1 cellular context compared by ENCODE assay signal in genomic region chr16:85136705-85137322, GRCh38.
TF ChIP-seq lines count a peak whose summit lies in the region.

No MANE protein-coding gene starts in this region.

TF ChIP-seq in HepG2, 621 proteins besides CTCF, POLR2A, EP300 and RAD21 (continued from another document and continues in another):
- TF ChIP-seq ZNF687 (CRISPR knock-in tag; IDR thresholded peaks at IDR 0.05) = peak; percentile 91
- TF ChIP-seq FOXA3 (CRISPR knock-in tag; IDR thresholded peaks at IDR 0.05) = peak; percentile 4; the same call in 1 of the 2 replicates
- no peak for TF ChIP-seq CHD4 (IDR thresholded peaks at IDR 0.05; ENCODE audit: borderline replicate concordance, low read length)
- peak; percentile 0; the same call in 1 of the 2 replicates for TF ChIP-seq KAT7 (CRISPR knock-in tag; IDR thresholded peaks at IDR 0.05; ENCODE audit: borderline replicate concordance)
- no peak for TF ChIP-seq ZNF7 (CRISPR knock-in tag; IDR thresholded peaks at IDR 0.05)
- TF ChIP-seq GRHL1 (CRISPR knock-in tag; conservative IDR thresholded peaks at IDR 0.05) = no peak
- no peak; the same call in 1 of the 2 replicates for TF ChIP-seq HNRNPL (IDR thresholded peaks at IDR 0.05; ENCODE audit: low read depth, low read length)
- peak; percentile 19; the same call in 1 of the 2 replicates for TF ChIP-seq PATZ1 (CRISPR knock-in tag; IDR thresholded peaks at IDR 0.05)
- TF ChIP-seq ZBTB2 (CRISPR knock-in tag; IDR thresholded peaks at IDR 0.05; ENCODE audit: low read depth) = peak; percentile 56; the same call in 1 of the 2 replicates
- no peak for TF ChIP-seq HHEX (CRISPR knock-in tag; IDR thresholded peaks at IDR 0.05)
- TF ChIP-seq CSRNP1 (CRISPR knock-in tag; IDR thresholded peaks at IDR 0.05) = peak; percentile 94
- no peak; the same call in none of the 2 replicates for TF ChIP-seq ZNF34 (CRISPR knock-in tag; IDR thresholded peaks at IDR 0.05; ENCODE audit: borderline replicate concordance)
- peak; percentile 83 for TF ChIP-seq DRAP1 (CRISPR knock-in tag; IDR thresholded peaks at IDR 0.05)
- TF ChIP-seq ARNT (IDR thresholded peaks at IDR 0.05) = no peak
- peak; percentile 97 for TF ChIP-seq NFYB (CRISPR knock-in tag; IDR thresholded peaks at IDR 0.05)
- TF ChIP-seq SP5 (CRISPR knock-in tag; IDR thresholded peaks at IDR 0.05; ENCODE audit: borderline replicate concordance, low read depth) = peak; percentile 82
- TF ChIP-seq ZNF598 (CRISPR knock-in tag; IDR thresholded peaks at IDR 0.05; ENCODE audit: borderline replicate concordance) = peak; percentile 89; the same call in 1 of the 2 replicates
- peak; percentile 97 for TF ChIP-seq ZNF280D (CRISPR knock-in tag; IDR thresholded peaks at IDR 0.05)
- no peak for TF ChIP-seq NFATC3 (CRISPR knock-in tag; IDR thresholded peaks at IDR 0.05)
- no peak for TF ChIP-seq ZNF740 (CRISPR knock-in tag; IDR thresholded peaks at IDR 0.05)
- TF ChIP-seq ZMYM2 (CRISPR knock-in tag; IDR thresholded peaks at IDR 0.05) = peak; percentile 81; the same call in 1 of the 2 replicates
- TF ChIP-seq CHD2 (IDR thresholded peaks at IDR 0.05; ENCODE audit: low read depth, low read length) = no peak
- peak; percentile 25 for TF ChIP-seq HOXA3 (CRISPR knock-in tag; IDR thresholded peaks at IDR 0.05)
- TF ChIP-seq SPEN (CRISPR knock-in tag; IDR thresholded peaks at IDR 0.05; ENCODE audit: low read depth) = 0 out of 2 replicates have a peak, but pooled peaks have one; percentile 45
- TF ChIP-seq TRAFD1 (CRISPR knock-in tag; IDR thresholded peaks at IDR 0.05; ENCODE audit: borderline replicate concordance) = peak; percentile 78; the same call in 1 of the 2 replicates
- TF ChIP-seq ARNTL (CRISPR knock-in tag; IDR thresholded peaks at IDR 0.05) = no peak; the same call in 1 of the 2 replicates
- no peak for TF ChIP-seq ASH2L (IDR thresholded peaks at IDR 0.05; ENCODE audit: insufficient read length, low read depth, low read length)
- TF ChIP-seq ZSCAN25 (CRISPR knock-in tag; IDR thresholded peaks at IDR 0.05) = no peak
- TF ChIP-seq TRIM24 (CRISPR knock-in tag; IDR thresholded peaks at IDR 0.05) = no peak
- no peak for TF ChIP-seq ATAD3A (CRISPR knock-in tag; IDR thresholded peaks at IDR 0.05)
- peak; percentile 42; the same call in 1 of the 2 replicates for TF ChIP-seq KLF6 (CRISPR knock-in tag; IDR thresholded peaks at IDR 0.05)
- no peak for TF ChIP-seq RORA (CRISPR knock-in tag; IDR thresholded peaks at IDR 0.05)
- no peak for TF ChIP-seq GPBP1L1 (CRISPR knock-in tag; IDR thresholded peaks at IDR 0.05)
- no peak; the same call in 1 of the 2 replicates for TF ChIP-seq MXD1 (CRISPR knock-in tag; IDR thresholded peaks at IDR 0.05)
- peak; percentile 58 for TF ChIP-seq HOXA5 (CRISPR knock-in tag; IDR thresholded peaks at IDR 0.05)
